14 cellular contexts compared by ENCODE assay signal in genomic region chr10:36115364-36115763, GRCh38.
A peak's percentile ranks its signal among the peaks of the same experiment; 100 is the strongest.
DNase-seq lines count a peak whose midpoint lies in the region; ATAC-seq, FAIRE-seq and TF ChIP-seq lines count a peak whose summit lies in the region.
"Had no signal": no experiment of that assay in that cellular context is flagged by ENCODE, and none has a peak within 500 bp of the region (broad histone marks: within the 10 kb centered on the region; RNA-seq: fewer than 3 reads in every experiment).

No MANE protein-coding gene starts in this region.

- H3K27ac Mint-ChIP-seq in astrocyte (ENCODE audit: unreplicated experiment): peak overlapping the region; percentile 43
- H3K27ac Mint-ChIP-seq: B cell; CD4-positive, alpha-beta T cell; GM23338 had no signal

- peak; percentile 4 for ATAC-seq in left lung
- ATAC-seq in GM21528 (IDR thresholded peaks at IDR 0.05; ENCODE audit: low FRiP score, unreplicated experiment): no peak
- no peak for ATAC-seq in GM18517 (IDR thresholded peaks at IDR 0.05; ENCODE audit: unreplicated experiment)
- ATAC-seq: GM23338 had no signal

- peaks cover 27% of the 10 kb centered on the region for H3K4me1 Mint-ChIP-seq in astrocyte (ENCODE audit: low read depth, unreplicated experiment)
- H3K4me1 Mint-ChIP-seq: B cell had no signal

- no peak for DNase-seq in GM23248
- no peak for DNase-seq in astrocyte (ENCODE audit: low read depth)
- DNase-seq in left lung: no peak
- DNase-seq in smooth muscle cell (lab: John Stamatoyannopoulos, UW; ENCODE audit: unreplicated experiment): no peak
- DNase-seq in NCI-H187 treated with DMSO at 0.1 percent for 48 hours (lab: John Stamatoyannopoulos, UW): no peak
- DNase-seq: C1 segment of cervical spinal cord; Calu3; CD4-positive, alpha-beta T cell; DMS 273 treated with DMSO at 0.1 percent for 48 hours; H7 had no signal

- H3K36me3 ChIP-seq in GM23248 (ENCODE audit: low read depth) (no peaks in the 10 kb centered on the region), astrocyte (ENCODE audit: insufficient read depth, low read length) (no peaks in the 10 kb centered on the region), left lung (no peaks in the 10 kb centered on the region), smooth muscle cell (ENCODE audit: low read depth) (no peaks in the 10 kb centered on the region)

- no peaks in the 10 kb centered on the region for H3K27me3 Mint-ChIP-seq in astrocyte (ENCODE audit: low read depth, unreplicated experiment)
- H3K27me3 Mint-ChIP-seq: B cell; CD4-positive, alpha-beta T cell had no signal

- intact Hi-C loops in left lung (cut with DNase I): no loop called here

- no peaks in the 10 kb centered on the region for H3K27me3 ChIP-seq in GM23248 (replicated peaks; ENCODE audit: insufficient read depth)
- no peaks in the 10 kb centered on the region for H3K27me3 ChIP-seq in astrocyte (ENCODE audit: insufficient read depth, low read length)
- no peaks in the 10 kb centered on the region for H3K27me3 ChIP-seq in left lung
- no peaks in the 10 kb centered on the region for H3K27me3 ChIP-seq in smooth muscle cell (ENCODE audit: low read depth)

- no peaks in the 10 kb centered on the region for H3K9me2 ChIP-seq in GM23248 (ENCODE audit: insufficient read depth)

- peaks cover 4% of the 10 kb centered on the region; the same call in 1 of the 2 replicates for H3F3A ChIP-seq in GM23248 (ENCODE audit: insufficient read depth)
- H3F3A ChIP-seq in smooth muscle cell (ENCODE audit: low read depth): peaks cover 14% of the 10 kb centered on the region

- no peaks in the 10 kb centered on the region for H3K36me3 Mint-ChIP-seq in astrocyte (ENCODE audit: low read depth, unreplicated experiment)

- no peaks in the 10 kb centered on the region for H3K9me3 Mint-ChIP-seq in astrocyte (ENCODE audit: unreplicated experiment)
- H3K9me3 Mint-ChIP-seq: GM23338 had no signal

- H3K4me1 ChIP-seq in GM23248 (ENCODE audit: insufficient read depth) (peaks cover 23% of the 10 kb centered on the region), astrocyte (ENCODE audit: insufficient read depth, low read length) (peaks cover 15% of the 10 kb centered on the region), left lung (no peaks in the 10 kb centered on the region), smooth muscle cell (ENCODE audit: low read depth) (peaks cover 34% of the 10 kb centered on the region)

- in situ Hi-C loops in GM23248 (cut with MboI): no loop called here

- H3K4me3 ChIP-seq in GM23248 (no peak overlapping the region), astrocyte (ENCODE audit: insufficient read depth, low read depth, low read length) (no peak overlapping the region), left lung (no peak overlapping the region), smooth muscle cell (no peak overlapping the region)
- H3K4me3 ChIP-seq: GM23338 had no signal

- H2AFZ ChIP-seq in GM23248: 0 out of 2 replicates have a peak overlapping the region, but pooled peaks have one; percentile 3
- no peak overlapping the region for H2AFZ ChIP-seq in astrocyte (ENCODE audit: low read depth, low read length)
- peak overlapping the region; percentile 29 for H2AFZ ChIP-seq in smooth muscle cell (ENCODE audit: low read depth)
- H2AFZ ChIP-seq: GM23338 had no signal

- H4K20me1 ChIP-seq in GM23248 (ENCODE audit: insufficient read depth): no peaks in the 10 kb centered on the region
- no peaks in the 10 kb centered on the region for H4K20me1 ChIP-seq in astrocyte (ENCODE audit: insufficient read depth, low read length)
- no peaks in the 10 kb centered on the region for H4K20me1 ChIP-seq in smooth muscle cell (ENCODE audit: low read depth)

- peak; percentile 65 for FAIRE-seq in astrocyte (lab: Jason Lieb, UNC)

- H3K27ac ChIP-seq in GM23248 (no peak overlapping the region), astrocyte (ENCODE audit: low read depth, low read length) (peak overlapping the region; percentile 6), left lung (peak overlapping the region; percentile 31 to 33), smooth muscle cell (ENCODE audit: low read depth) (peak overlapping the region; percentile 49)

- H3K9ac ChIP-seq in GM23248 (no peak overlapping the region), astrocyte (ENCODE audit: low read length) (peak overlapping the region; percentile 1), smooth muscle cell (ENCODE audit: low read depth) (no peak overlapping the region)

- H3K9me3 ChIP-seq in GM23248 (ENCODE audit: low read depth) (no peaks in the 10 kb centered on the region), astrocyte (ENCODE audit: insufficient read depth, low read depth, low read length) (no peaks in the 10 kb centered on the region), left lung (no peaks in the 10 kb centered on the region), smooth muscle cell (replicated peaks; ENCODE audit: low read depth) (no peaks in the 10 kb centered on the region)

- H3K79me2 ChIP-seq in GM23248 (ENCODE audit: insufficient read depth) (no peaks in the 10 kb centered on the region), astrocyte (ENCODE audit: insufficient read depth, low read length) (no peaks in the 10 kb centered on the region), smooth muscle cell (ENCODE audit: low read depth) (no peaks in the 10 kb centered on the region)

- WGBS in GM23248 (ENCODE audit: low coverage in 1 of 2, low lambda C conversion rate in 2 of 2, missing lambda C conversion rate in 2 of 2), 2 experiments: 92 to 93% methylated on average over 1 of the region's 1 CpG
- 39% methylated on average over 1 of the region's 1 CpG for WGBS in smooth muscle cell (ENCODE audit: low lambda C conversion rate)

- H3K4me3 Mint-ChIP-seq in astrocyte (ENCODE audit: unreplicated experiment): no peak overlapping the region
- H3K4me3 Mint-ChIP-seq: B cell; CD4-positive, alpha-beta T cell; GM23338 had no signal

- TF ChIP-seq CTCF in astrocyte (IDR thresholded peaks at IDR 0.05; ENCODE audit: insufficient read depth, low read depth, low read length) (no peak), left lung (IDR thresholded peaks at IDR 0.05) (no peak), smooth muscle cell (IDR thresholded peaks at IDR 0.05; ENCODE audit: borderline replicate concordance, insufficient read depth, poor library complexity, severe bottlenecking) (no peak)

- peak overlapping the region; percentile 10 for H3K4me2 ChIP-seq in GM23248 (ENCODE audit: unreplicated experiment)
- H3K4me2 ChIP-seq in astrocyte (ENCODE audit: low read length): peak overlapping the region; percentile 14
- H3K4me2 ChIP-seq in smooth muscle cell: peak overlapping the region; percentile 79
- H3K4me2 ChIP-seq: GM23338 had no signal

Comparison
In these comparisons a context has a peak if more than half of its experiments do, and no peak if none do; other contexts are left out.
1. H3K4me2 ChIP-seq: peak in every context shown above with its lines; median percentile 79 in smooth muscle cell; 14 in astrocyte; 10 in GM23248.